In genomic region chr5:40755407-40756365, GRCh38 we compare ENCODE assay signal across 8 cellular contexts. TPM values are rescaled to one million over a fixed set of nuclear protein-coding genes. Genes with fewer than 3 reads are reported as not detected.
A peak's percentile ranks its signal among the peaks of the same experiment; 100 is the strongest.
DNase-seq lines count a peak whose midpoint lies in the region; ATAC-seq, FAIRE-seq and TF ChIP-seq lines count a peak whose summit lies in the region.

A gene with protein sequence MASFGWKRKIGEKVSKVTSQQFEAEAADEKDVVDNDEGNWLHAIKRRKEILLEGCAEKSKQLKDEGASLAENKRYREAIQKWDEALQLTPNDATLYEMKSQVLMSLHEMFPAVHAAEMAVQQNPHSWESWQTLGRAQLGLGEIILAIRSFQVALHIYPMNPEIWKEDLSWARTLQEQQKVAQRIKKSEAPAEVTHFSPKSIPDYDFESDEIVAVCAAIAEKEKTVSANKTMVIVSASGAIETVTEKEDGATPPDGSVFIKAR (minus strand): TSS chr5:40755961. CDS start chr5:40747018, 8,943 bp downstream.

- no peaks in the 10 kb centered on the region for H3K27me3 ChIP-seq in BJ (ENCODE audit: control insufficient read depth, insufficient read depth, low read length)

- no peaks in the 10 kb centered on the region for H3K36me3 ChIP-seq in BJ (ENCODE audit: control insufficient read depth, insufficient read depth, low read length)

- TF ChIP-seq CTCF in BJ (IDR thresholded peaks at IDR 0.05; ENCODE audit: insufficient read depth, low read depth, low read length): peak; percentile 84

- H3K4me1 Mint-ChIP-seq in activated CD4-positive, alpha-beta T cell treated with anti-CD3 and anti-CD28 coated beads for 36 hours: peaks cover 21% of the 10 kb centered on the region

- peak; percentile 10 for FAIRE-seq in colon (lab: Jason Lieb, UNC)

- ATAC-seq in HG03442 (IDR thresholded peaks at IDR 0.05; ENCODE audit: unreplicated experiment): peak; percentile 89
- ATAC-seq in activated CD4-positive, alpha-beta T cell treated with anti-CD3 and anti-CD28 coated beads for 36 hours: peak; percentile 90

- peak within 1 kb of the TSS; percentile 93 for H3K4me3 ChIP-seq in BJ (ENCODE audit: low read depth, low read length)

- no peak within 1 kb of the TSS for H3K27ac Mint-ChIP-seq in activated CD4-positive, alpha-beta T cell treated with anti-CD3 and anti-CD28 coated beads for 36 hours

- no peak within 1 kb of the TSS for H3K4me3 Mint-ChIP-seq in activated CD4-positive, alpha-beta T cell treated with anti-CD3 and anti-CD28 coated beads for 36 hours

- H3K9me3 Mint-ChIP-seq in activated CD4-positive, alpha-beta T cell treated with anti-CD3 and anti-CD28 coated beads for 36 hours (ENCODE audit: low read depth): no peaks in the 10 kb centered on the region

- intact Hi-C loops in activated CD4-positive, alpha-beta T cell treated with anti-CD3 and anti-CD28 coated beads for 36 hours (cut with DNase I, micrococcal nuclease): loop anchor here (1.0 to 10.0 kb wide), 5 partner anchors 43 to 351 kb away; partner anchors contain the start of genes PRKAA1 (in 2 of the 2) and RPL37 (in 2 of the 2)

- no peaks in the 10 kb centered on the region for H3K27me3 Mint-ChIP-seq in activated CD4-positive, alpha-beta T cell treated with anti-CD3 and anti-CD28 coated beads for 36 hours

- peak; percentile 57 for DNase-seq in BJ (ENCODE audit: low read depth)
- peak; percentile 81 for DNase-seq in GM19238 (ENCODE audit: insufficient read length, low spot score)
- peak; percentile 94 for DNase-seq in NCI-H510A treated with DMSO at 0.1 percent for 48 hours (lab: John Stamatoyannopoulos, UW)
- peak; percentile 99 for DNase-seq in activated CD4-positive, alpha-beta T cell treated with anti-CD3 and anti-CD28 coated beads for 36 hours
- peak; percentile 95 for DNase-seq in kidney tubule cell (ENCODE audit: low spot score)
- peak; percentile 85 to 94 (median 92) for DNase-seq in stimulated activated CD4-positive, alpha-beta T cell treated with anti-CD3 and anti-CD28 coated beads, Interleukin-1b, Interleukin-23, amount 100 ng/mL, for 24 hours (ENCODE audit: low read depth in 4 of 4, low spot score in 1 of 4)

- CTCF ChIA-PET in BJ (lab: Yijun Ruan, JAX): interaction anchor here (0.6 to 1.4 kb wide), 6 partner anchors 13 to 1172 kb away, joined by 3 to 4 read pairs (median 3); partner anchors contain the start of gene PRKAA1
- CTCF ChIA-PET in activated CD4-positive, alpha-beta T cell treated with anti-CD3 and anti-CD28 coated beads for 36 hours (lab: Charles Lee): interaction anchor here (0.6 to 1.7 kb wide), 10 partner anchors 9 to 1227 kb away, joined by 3 to 6 read pairs (median 3); partner anchors contain the start of gene PRKAA1

- POLR2A ChIA-PET in BJ (lab: Charles Lee): no interaction called here
- POLR2A ChIA-PET in activated CD4-positive, alpha-beta T cell treated with anti-CD3 and anti-CD28 coated beads for 36 hours (lab: Charles Lee): interaction anchor here (0.5 kb wide), 1 partner anchor 68 kb away, joined by 3 read pairs; no protein-coding TSS in a partner anchor

- H3K36me3 Mint-ChIP-seq in activated CD4-positive, alpha-beta T cell treated with anti-CD3 and anti-CD28 coated beads for 36 hours (ENCODE audit: low read depth): peaks cover 23% of the 10 kb centered on the region

RNA-seq across cellular contexts. Expression of the gene that starts here (rescaled TPM):
- 2.8 and 7.4 TPM in 2 replicates for polyA plus RNA-seq in BJ (2011; rRNA removed)
- polyA minus RNA-seq in BJ (2011; rRNA and poly(A)+ RNA removed): 3.0 and 3.1 TPM in 2 replicates
- total RNA-seq in activated CD4-positive, alpha-beta T cell treated with anti-CD3 and anti-CD28 coated beads for 36 hours: 10 to 100 TPM; 31.4 to 31.7 TPM

Comparison
In these comparisons a context has a peak if more than half of its experiments do, and no peak if none do; other contexts are left out.
1. Peak in every context shown above with its lines: DNase-seq, ATAC-seq and H3K4me3 ChIP-seq.